In the genomic region with DNA sequence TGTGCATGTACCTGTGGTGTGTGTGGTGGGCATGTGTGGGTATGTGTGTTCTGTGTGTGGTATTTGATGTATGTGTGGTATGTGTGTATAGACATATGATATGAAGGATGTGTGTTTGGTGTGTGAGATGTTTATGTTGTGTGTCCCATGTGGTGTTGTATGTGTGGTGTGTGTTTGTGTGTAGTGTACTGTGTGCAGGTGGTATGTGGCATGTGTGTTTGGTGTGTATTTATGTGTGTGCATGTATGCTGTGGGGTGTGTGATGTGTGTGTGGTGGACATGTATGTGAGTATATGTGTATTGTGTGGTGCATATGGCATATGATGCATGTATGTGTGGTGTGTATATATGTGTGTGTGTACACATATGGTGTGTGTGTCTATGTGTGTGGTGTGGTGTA, we compare ENCODE assay signal across 1 cellular context.
TF ChIP-seq lines count a peak whose summit lies in the region.

No MANE protein-coding gene starts in this region.

TF ChIP-seq in HepG2, 621 proteins besides CTCF, POLR2A, EP300 and RAD21 (continued from another document):
- peak; percentile 53 for TF ChIP-seq MNT (IDR thresholded peaks at IDR 0.05)
- no peak for TF ChIP-seq ZNF44 (CRISPR knock-in tag; IDR thresholded peaks at IDR 0.05)
